8 cellular contexts compared by ENCODE assay signal in genomic region chr12:74508873-74509657, GRCh38. TPM values are rescaled to one million over a fixed set of nuclear protein-coding genes. Genes with fewer than 3 reads are reported as not detected.
DNase-seq lines count a peak whose midpoint lies in the region; ATAC-seq, FAIRE-seq and TF ChIP-seq lines count a peak whose summit lies in the region.
"Not testable (repeated sequence)": the region's sequence is repeated elsewhere in the genome, so short reads cannot be mapped to it uniquely, and the experiment has no call there.

No MANE protein-coding gene starts in this region.

- not testable (repeated sequence) for TF ChIP-seq POLR2A in HepG2 (IDR thresholded peaks at IDR 0.05; ENCODE audit: insufficient read depth in 1 of 2, low read depth in 2 of 2, low read length in 2 of 2)

- H4K20me1 ChIP-seq in HepG2 (ENCODE audit: insufficient read depth, low read length); smooth muscle cell (ENCODE audit: low read depth): not testable (repeated sequence)

- not testable (repeated sequence) for H2AFZ ChIP-seq in HepG2 (ENCODE audit: low read length); smooth muscle cell (ENCODE audit: low read depth)

- not testable (repeated sequence) for H3K9me3 Mint-ChIP-seq in Caco-2 (ENCODE audit: unreplicated experiment)
- H3K9me3 Mint-ChIP-seq in endodermal cell, result peaks cover 14% of the 10 kb centered on the region

- not testable (repeated sequence) for H3K4me1 Mint-ChIP-seq in Caco-2 (ENCODE audit: low read depth, unreplicated experiment); endodermal cell

- not testable (repeated sequence) for ATAC-seq in HepG2

- not testable (repeated sequence) for FAIRE-seq in HepG2 (lab: Jason Lieb, UNC)

- TF ChIP-seq CTCF in Caco-2 (IDR thresholded peaks at IDR 0.05; ENCODE audit: insufficient read depth in 1 of 2, low read depth in 1 of 2, low read length in 1 of 2, severe bottlenecking in 1 of 2, unreplicated experiment in 1 of 2); HEK293 (tag by site-specific recombination; IDR thresholded peaks at IDR 0.05); endodermal cell (conservative IDR thresholded peaks at IDR 0.05); HepG2 (CRISPR knock-in tag; IDR thresholded peaks at IDR 0.05); smooth muscle cell (IDR thresholded peaks at IDR 0.05; ENCODE audit: borderline replicate concordance, insufficient read depth, poor library complexity, severe bottlenecking): not testable (repeated sequence)

- not testable (repeated sequence) for TF ChIP-seq EP300 in HepG2 (IDR thresholded peaks at IDR 0.05; ENCODE audit: low read depth in 2 of 2, low read length in 2 of 2); HepG2 (CRISPR knock-in tag; IDR thresholded peaks at IDR 0.05; ENCODE audit: borderline replicate concordance)

- in situ Hi-C loops in HepG2 (cut with HindIII; ENCODE audit: extremely low pct_ligation_motif_present, low pct_unique_long_range_greater_than_20kb), result not testable (repeated sequence)

- peak overlapping the region; percentile 95 for H3K27ac Mint-ChIP-seq in Caco-2 (ENCODE audit: unreplicated experiment)
- H3K27ac Mint-ChIP-seq in endodermal cell, result peak overlapping the region; percentile 96

- not testable (repeated sequence) for H3K36me3 ChIP-seq in Caco-2 (ENCODE audit: control insufficient read depth, insufficient read depth, low read length); HEK293 (ENCODE audit: control insufficient read depth in 2 of 2, insufficient read depth in 1 of 2, low read length in 2 of 2); SK-N-MC (ENCODE audit: insufficient read depth, low read length); endodermal cell (ENCODE audit: control insufficient read depth, insufficient read depth, low read length); HepG2 (replicated peaks in 1 of 2; ENCODE audit: control insufficient read depth in 1 of 2, insufficient read depth in 2 of 2, low read length in 2 of 2); smooth muscle cell (ENCODE audit: low read depth)

- BruUV-seq in Caco-2 (replicated peaks; lab: Mats Ljungman, UMichigan); HepG2 (replicated peaks; lab: Mats Ljungman, UMichigan): not testable (repeated sequence)

- H3F3A ChIP-seq in smooth muscle cell (ENCODE audit: low read depth), result not testable (repeated sequence)

- H3K27ac ChIP-seq in HEK293 (ENCODE audit: extremely low read depth, low read depth, low read length); SK-N-MC; endodermal cell (ENCODE audit: low read depth, low read length); HepG2 (ENCODE audit: extremely low read length, insufficient read depth, low read length); smooth muscle cell (ENCODE audit: low read depth): not testable (repeated sequence)

- not testable (repeated sequence) for H3K27me3 ChIP-seq in Caco-2 (replicated peaks; ENCODE audit: control insufficient read depth, insufficient read depth, low read length); endodermal cell (ENCODE audit: control insufficient read depth, insufficient read depth, low read length, poor library complexity, severe bottlenecking); HepG2 (ENCODE audit: control insufficient read depth in 1 of 2, insufficient read depth in 2 of 2, low read length in 2 of 2); smooth muscle cell (ENCODE audit: low read depth)

- H3K4me3 ChIP-seq in Caco-2 (ENCODE audit: low read depth, low read length) (peak overlapping the region; percentile 38), SK-N-MC (peak overlapping the region; percentile 72), HepG2 (replicated peaks in 1 of 3; ENCODE audit: insufficient read depth in 1 of 3, low read depth in 2 of 3, low read length in 3 of 3) (peak overlapping the region; percentile 16 to 63 (median 56); a peak in 5 of 6 replicates), smooth muscle cell (peak overlapping the region; percentile 21)
- not testable (repeated sequence) for H3K4me3 ChIP-seq in HEK293 (ENCODE audit: low read depth, low read length); endodermal cell (ENCODE audit: low read length)

- H3K4me1 ChIP-seq in Caco-2; HEK293 (ENCODE audit: control insufficient read depth, insufficient read depth, low read length); endodermal cell (ENCODE audit: control insufficient read depth, insufficient read depth, low read length); HepG2 (ENCODE audit: insufficient read depth, low read length); smooth muscle cell (ENCODE audit: low read depth): not testable (repeated sequence)

- POLR2A ChIA-PET in Caco-2 (lab: Charles Lee), result interaction anchor here (0.6 kb wide), 1 partner anchor 29 kb away, joined by 4 read pairs; the partner anchor contains the start of gene ATXN7L3B
- POLR2A ChIA-PET in HEK293 (lab: Yijun Ruan, JAX), result not testable (repeated sequence)
- POLR2A ChIA-PET in HepG2 (lab: Yijun Ruan, JAX), result interaction anchor here (1.5 kb wide), 1 partner anchor 29 kb away, joined by 4 read pairs; the partner anchor contains the start of gene ATXN7L3B

- CTCF ChIA-PET in Caco-2 (lab: Charles Lee), result interaction anchor here (0.7 kb wide), 1 partner anchor 138 kb away, joined by 3 read pairs; no protein-coding TSS in a partner anchor
- CTCF ChIA-PET in HEK293 (lab: Yijun Ruan, JAX); HepG2 (lab: Yijun Ruan, JAX; ENCODE audit: low intra/inter-chr PET ratio, low total read pairs): not testable (repeated sequence)

- H3K36me3 Mint-ChIP-seq in Caco-2 (ENCODE audit: insufficient read depth, unreplicated experiment); endodermal cell (ENCODE audit: low read depth): not testable (repeated sequence)

- H3K9me3 ChIP-seq in Caco-2; HEK293 (ENCODE audit: control insufficient read depth, insufficient read depth, low read depth, low read length); SK-N-MC (ENCODE audit: low read depth, low read length); endodermal cell (ENCODE audit: control insufficient read depth, low read length); HepG2 (ENCODE audit: low read length); smooth muscle cell (replicated peaks; ENCODE audit: low read depth): not testable (repeated sequence)

- not testable (repeated sequence) for H3K79me2 ChIP-seq in HepG2 (ENCODE audit: insufficient read depth, low read length); smooth muscle cell (ENCODE audit: low read depth)

- intact Hi-C loops in Caco-2 (cut with micrococcal nuclease; ENCODE audit: unreplicated experiment), result loop anchor here (1.0 kb wide), 1 partner anchor 28 kb away; the partner anchor contains the start of gene ATXN7L3B
- intact Hi-C loops in HepG2 (cut with micrococcal nuclease; ENCODE audit: unreplicated experiment), result not testable (repeated sequence)

- peak; percentile 52 to 68 for DNase-seq in Caco-2
- peak; percentile 12 for DNase-seq in NCI-H146 (lab: John Stamatoyannopoulos, UW)
- peak; percentile 66 to 81 for DNase-seq in NCI-H526 (lab: John Stamatoyannopoulos, UW)
- not testable (repeated sequence) for DNase-seq in SK-N-MC (ENCODE audit: low read depth, low spot score); smooth muscle cell (lab: John Stamatoyannopoulos, UW; ENCODE audit: unreplicated experiment)
- peak; percentile 88 for DNase-seq in endodermal cell
- peak; percentile 18 for DNase-seq in HepG2 (ENCODE audit: low spot score)

- H3K4me2 ChIP-seq in HepG2 (ENCODE audit: low read depth, low read length) (peak overlapping the region; percentile 67), smooth muscle cell (peak overlapping the region; percentile 48)

- TF ChIP-seq RAD21 in HepG2 (CRISPR knock-in tag; IDR thresholded peaks at IDR 0.05), result not testable (repeated sequence)

- not testable (repeated sequence) for H3K9ac ChIP-seq in SK-N-MC (ENCODE audit: insufficient read length); endodermal cell (ENCODE audit: extremely low read depth, low read length, poor library complexity, severe bottlenecking); HepG2 (ENCODE audit: insufficient read depth, low read depth, low read length); smooth muscle cell (ENCODE audit: low read depth)

- H3K27me3 Mint-ChIP-seq in Caco-2 (ENCODE audit: insufficient read depth, unreplicated experiment); endodermal cell (ENCODE audit: insufficient read depth): not testable (repeated sequence)

- peak overlapping the region; percentile 92 for H3K4me3 Mint-ChIP-seq in Caco-2 (ENCODE audit: unreplicated experiment)
- H3K4me3 Mint-ChIP-seq in endodermal cell, result peak overlapping the region; percentile 67

- WGBS in endodermal cell (ENCODE audit: insufficient coverage in 1 of 2, insufficient read length in 1 of 2), 2 experiments, result 81 to 92% methylated on average over 11 to 23 of the region's 31 CpGs
- WGBS in HepG2 (ENCODE audit: low lambda C conversion rate), result 2% methylated on average over 7 of the region's 31 CpGs
- 67% methylated on average over 16 of the region's 31 CpGs for WGBS in smooth muscle cell (ENCODE audit: low lambda C conversion rate)

RNA-seq across cellular contexts. Expression of gene ATXN7L3B, which starts 28.6 kb away (rescaled TPM):
- 29.3 and 30.6 TPM in 2 replicates for total RNA-seq in Caco-2 (2022)
- total RNA-seq in endodermal cell, result 10 to 100 TPM; 57.1 to 71.7 TPM
- 51.6 TPM for polyA plus RNA-seq in endodermal cell (2013, experiment 1 of 2)
- polyA plus RNA-seq in endodermal cell (2013, experiment 2 of 2), result 48.9 TPM
- total RNA-seq in HepG2 (2016; rRNA removed; fragmentation: Illumina TruSeq; extraction: Trizol), result 23.8 and 34.9 TPM in 2 replicates
- total RNA-seq in HepG2 (2016; cell fraction: cytosol; rRNA removed; fragmentation: Illumina TruSeq; extraction: Trizol; ENCODE audit: low read depth), result 2.3 and 2.7 TPM in 2 replicates
- 24.1 and 33.1 TPM in 2 replicates for total RNA-seq in HepG2 (2016; cell fraction: insoluble cytoplasmic fraction; rRNA removed; fragmentation: Illumina TruSeq; extraction: Trizol)
- 13.8 and 14.3 TPM in 2 replicates for total RNA-seq in HepG2 (2016; cell fraction: membrane; rRNA removed; fragmentation: Illumina TruSeq; extraction: Trizol)
- total RNA-seq in HepG2 (2016; cell fraction: nucleus; rRNA removed; fragmentation: Illumina TruSeq; extraction: Trizol), result 24.5 and 24.9 TPM in 2 replicates
- 18.0 and 20.1 TPM in 2 replicates for polyA plus RNA-seq in HepG2 (2011; rRNA removed)
- 12.2 and 18.2 TPM in 2 replicates for polyA plus RNA-seq in HepG2 (2011; cell fraction: cytosol; rRNA removed)
- 8.6 and 11.0 TPM in 2 replicates for polyA plus RNA-seq in HepG2 (2011; cell fraction: nucleus; rRNA removed)
- polyA plus RNA-seq in HepG2 (2012), result 19.9 and 21.5 TPM in 2 replicates
- 1.4 and 1.5 TPM in 2 replicates for polyA plus RNA-seq in HepG2 (2016; cell fraction: cytosol; fragmentation: Illumina TruSeq; extraction: Trizol; ENCODE audit: low read depth)
- polyA plus RNA-seq in HepG2 (2016; cell fraction: insoluble cytoplasmic fraction; fragmentation: Illumina TruSeq; extraction: Trizol; ENCODE audit: low read depth), result 37.9 and 38.8 TPM in 2 replicates
- 7.9 and 8.5 TPM in 2 replicates for polyA plus RNA-seq in HepG2 (2016; cell fraction: membrane; fragmentation: Illumina TruSeq; extraction: Trizol; ENCODE audit: low read depth)
- 24.0 and 25.3 TPM in 2 replicates for polyA plus RNA-seq in HepG2 (2016; cell fraction: nucleus; fragmentation: Illumina TruSeq; extraction: Trizol; ENCODE audit: insufficient read depth, low read depth)
- polyA minus RNA-seq in HepG2 (2011; rRNA and poly(A)+ RNA removed; ENCODE audit: low replicate concordance), result 21.7 and 27.2 TPM in 2 replicates
- polyA minus RNA-seq in HepG2 (2011; cell fraction: cytosol; rRNA and poly(A)+ RNA removed), result 16.2 and 17.8 TPM in 2 replicates
- polyA minus RNA-seq in HepG2 (2011; cell fraction: nucleus; rRNA and poly(A)+ RNA removed), result 27.8 and 29.2 TPM in 2 replicates
- total RNA-seq in smooth muscle cell, result 30.7 and 34.6 TPM in 2 replicates
- 21.8 and 25.4 TPM in 2 replicates for polyA plus RNA-seq in smooth muscle cell
